ENCODE assay signal across 29 cellular contexts in genomic region chr12:13095266-13095995, GRCh38. TPM values are rescaled to one million over a fixed set of nuclear protein-coding genes. Genes with fewer than 3 reads are reported as not detected.
A peak's percentile ranks its signal among the peaks of the same experiment; 100 is the strongest.
DNase-seq lines count a peak whose midpoint lies in the region; ATAC-seq, FAIRE-seq and TF ChIP-seq lines count a peak whose summit lies in the region.
"Had no signal": no experiment of that assay in that cellular context is flagged by ENCODE, and none has a peak within 500 bp of the region (broad histone marks: within the 10 kb centered on the region; RNA-seq: fewer than 3 reads in every experiment).

No MANE protein-coding gene starts in this region.

- H3K9ac ChIP-seq in mesenchymal stem cell (ENCODE audit: low read length), result no peak overlapping the region

- H3K4me1 ChIP-seq in A549, result peaks cover 52% of the 10 kb centered on the region
- H3K4me1 ChIP-seq in mesenchymal stem cell (ENCODE audit: control insufficient read depth, insufficient read depth, low read depth, low read length), result peaks cover 17% of the 10 kb centered on the region
- H3K4me1 ChIP-seq in prostate gland (replicated peaks), result peaks cover 10% of the 10 kb centered on the region

- H4K91ac ChIP-seq in mesenchymal stem cell (ENCODE audit: low read length), result no peak overlapping the region

- no peak overlapping the region for H3K14ac ChIP-seq in mesenchymal stem cell (ENCODE audit: low read length in 2 of 2)

- TF ChIP-seq POLR2A in A549 (IDR thresholded peaks at IDR 0.05; ENCODE audit: low read length), result no peak
- TF ChIP-seq POLR2A in prostate gland (IDR thresholded peaks at IDR 0.05), result no peak

- H3K27ac ChIP-seq in A549 (peak overlapping the region in 1 of 2 experiments; percentile 34; a peak in 3 of 6 replicates), mesenchymal stem cell (ENCODE audit: low read length, poor library complexity, severe bottlenecking) (peak overlapping the region; percentile 33), prostate gland (no peak overlapping the region)
- H3K27ac ChIP-seq: SK-N-MC had no signal

- H2BK120ac ChIP-seq in mesenchymal stem cell (ENCODE audit: low read depth, low read length), result no peak overlapping the region

- FAIRE-seq in A549 (lab: Jason Lieb, UNC), result no peak
- FAIRE-seq: keratinocyte had no signal

- ATAC-seq in A549, result no peak
- ATAC-seq in GM19463 (IDR thresholded peaks at IDR 0.05; ENCODE audit: unreplicated experiment), result peak; percentile 58
- ATAC-seq in GM18867 (IDR thresholded peaks at IDR 0.05; ENCODE audit: unreplicated experiment), result no peak
- ATAC-seq: activated CD8-positive, alpha-beta T cell treated with anti-CD3 and anti-CD28 coated beads for 36 hours; Panc1 had no signal

- no peak overlapping the region for H2BK5ac ChIP-seq in mesenchymal stem cell (ENCODE audit: low read depth, low read length, poor library complexity, severe bottlenecking)

- H3K9me3 ChIP-seq in A549 (no peaks in the 10 kb centered on the region), mesenchymal stem cell (ENCODE audit: control insufficient read depth, low read length) (no peaks in the 10 kb centered on the region), prostate gland (no peaks in the 10 kb centered on the region)
- H3K9me3 ChIP-seq: thoracic aorta had no signal

- POLR2A ChIA-PET in A549 (lab: Yijun Ruan, JAX), result no interaction called here

- H2BK12ac ChIP-seq in mesenchymal stem cell (ENCODE audit: low read length in 2 of 2), result no peak overlapping the region

- no peak overlapping the region for H3K23ac ChIP-seq in mesenchymal stem cell (ENCODE audit: low read length in 2 of 2)

- H2AK5ac ChIP-seq in mesenchymal stem cell (ENCODE audit: low read length, severe bottlenecking), result no peak overlapping the region

- no peak overlapping the region for H4K8ac ChIP-seq in mesenchymal stem cell (ENCODE audit: low read length)

- H3K36me3 ChIP-seq in mesenchymal stem cell (ENCODE audit: control insufficient read depth in 1 of 2, insufficient read depth in 2 of 2, low read depth in 1 of 2, low read length in 2 of 2) (no peaks in the 10 kb centered on the region), prostate gland (no peaks in the 10 kb centered on the region)
- H3K36me3 ChIP-seq: thoracic aorta had no signal

- intact Hi-C loops in prostate gland (cut with DNase I), result loop anchor here (10.0 kb wide), 2 partner anchors 181 to 311 kb away; partner anchors contain the start of gene APOLD1

- H3K4me2 ChIP-seq in A549, result peak overlapping the region; percentile 52; the same call in 2 of the 3 replicates
- no peak overlapping the region for H3K4me2 ChIP-seq in mesenchymal stem cell (ENCODE audit: low read length, poor library complexity, severe bottlenecking)

- H3K18ac ChIP-seq in mesenchymal stem cell (ENCODE audit: low read depth in 1 of 2, low read length in 2 of 2), result no peak overlapping the region

- no peak overlapping the region for H3K4ac ChIP-seq in mesenchymal stem cell (ENCODE audit: low read depth in 1 of 2, low read length in 2 of 2)

- CTCF ChIA-PET in A549 (lab: Yijun Ruan, JAX), result interaction anchor here (0.7 to 3.0 kb wide), 8 partner anchors 8 to 180 kb away, joined by 3 to 37 read pairs (median 3); partner anchors contain the start of gene FAM234B

- WGBS in A549 (ENCODE audit: missing lambda C conversion rate), result 94% methylated on average over 8 of the region's 8 CpGs
- WGBS in mesenchymal stem cell, result 96% methylated on average over 8 of the region's 8 CpGs
- 89% methylated on average over 8 of the region's 8 CpGs for WGBS in prostate gland

- no peak for TF ChIP-seq RAD21 in A549 (conservative IDR thresholded peaks at IDR 0.05 in 1 of 2, IDR thresholded peaks at IDR 0.05 in 1 of 2)

- no peak overlapping the region for H2BK15ac ChIP-seq in mesenchymal stem cell (ENCODE audit: low read depth, poor library complexity, severe bottlenecking)

- H3K4me3 ChIP-seq in A549, result no peak overlapping the region
- H3K4me3 ChIP-seq in mesenchymal stem cell (ENCODE audit: insufficient read depth in 1 of 2, low read depth in 1 of 2, low read length in 2 of 2), result no peak overlapping the region
- H3K4me3 ChIP-seq in prostate gland, result no peak overlapping the region
- H3K4me3 ChIP-seq: lung, SK-N-MC, skin epidermis, thoracic aorta had no signal

- no peak for TF ChIP-seq EP300 in A549 (IDR thresholded peaks at IDR 0.05)

- H3K79me1 ChIP-seq in mesenchymal stem cell (replicated peaks; ENCODE audit: low read length, poor library complexity, severe bottlenecking), result no peaks in the 10 kb centered on the region

- no peak overlapping the region for H2AFZ ChIP-seq in mesenchymal stem cell (ENCODE audit: low read depth, low read length)

- TF ChIP-seq CTCF in A549 (IDR thresholded peaks at IDR 0.05) (no peak), prostate gland (IDR thresholded peaks at IDR 0.05) (no peak)

- DNase-seq in A549 (ENCODE audit: low read depth in 1 of 2, low spot score in 1 of 2) (no peak), NCI-H82 (lab: John Stamatoyannopoulos, UW) (peak; percentile 99), mesenchymal stem cell (no peak), prostate gland (ENCODE audit: low spot score) (no peak), SHP77 (lab: John Stamatoyannopoulos, UW) (no peak)
- DNase-seq in activated CD4-positive, alpha-beta T cell treated with anti-CD3 and anti-CD28 coated beads for 48 hours, result no peak
- DNase-seq: activated CD4-positive, CD25-positive, alpha-beta regulatory T cell; activated CD8-positive, alpha-beta T cell treated with anti-CD3 and anti-CD28 coated beads for 36 hours; activated gamma-delta T cell treated with Interleukin-2 at 50 U/mL for 16 hours; dermis blood vessel endothelial cell; DMS153; GOT3; hippocampal formation; KBM-7; naive B cell; NCI-H1092; NCI-H2081 treated with DMSO at 0.1 percent for 48 hours; NCI-H774; stimulated activated naive CD4-positive, alpha-beta T cell; T-helper 9 cell had no signal

- no peaks in the 10 kb centered on the region for H3K27me3 ChIP-seq in mesenchymal stem cell (ENCODE audit: control insufficient read depth in 1 of 2, insufficient read depth in 1 of 2, low read length in 2 of 2)
- no peaks in the 10 kb centered on the region for H3K27me3 ChIP-seq in prostate gland (replicated peaks; ENCODE audit: insufficient read depth)

TF ChIP-seq in A549, 52 proteins besides CTCF, POLR2A, EP300 and RAD21:
- TF ChIP-seq KDM5A (IDR thresholded peaks at IDR 0.05), result no peak
- TF ChIP-seq MAFK (IDR thresholded peaks at IDR 0.05; ENCODE audit: partially characterized antibody), result peak; percentile 78
- no peak for TF ChIP-seq BCL3 (IDR thresholded peaks at IDR 0.05)

RNA-seq across cellular contexts. Expression of gene GSG1, which starts 8.0 kb away (rescaled TPM):
- polyA plus RNA-seq in A549 (2011; rRNA removed), result not detected in 2 replicates
- polyA plus RNA-seq in A549 (2012; cell fraction: cytosol; rRNA removed), result 0.06 and 0.09 TPM in 2 replicates
- 0.07 and 0.10 TPM in 2 replicates for polyA plus RNA-seq in A549 (2012; cell fraction: nucleus; rRNA removed)
- 0.06 to 0.26 TPM (median 0.16 TPM) in 3 replicates for polyA plus RNA-seq in A549 (2017; fragmentation: RNase III; extraction: RNeasy Plus Mini Kit Qiagen cat#74134 plus additional on column Dnase treatment)
- polyA minus RNA-seq in A549 (2011; rRNA and poly(A)+ RNA removed), result 0.25 TPM in 1 of 2 replicates, not detected in the other
- 0.04 TPM for polyA plus RNA-seq in mesenchymal stem cell (2013, experiment 1 of 2)
- not detected for polyA plus RNA-seq in mesenchymal stem cell (2013, experiment 2 of 2)
- total RNA-seq in prostate gland, result 10 to 100 TPM in 1 of 2 donors, not detected in 1; 21.2 TPM
- total RNA-seq: activated CD8-positive, alpha-beta T cell treated with anti-CD3 and anti-CD28 coated beads for 36 hours; dermis blood vessel endothelial cell; lung; thoracic aorta had no signal
- polyA plus RNA-seq: CD14-positive monocyte, lung had no signal

RNA-seq across cellular contexts. Expression of gene FAM234B, which starts 51.2 kb away (rescaled TPM):
- 7.4 and 7.5 TPM in 2 replicates for polyA plus RNA-seq in A549 (2011; rRNA removed)
- polyA plus RNA-seq in A549 (2012; cell fraction: cytosol; rRNA removed), result 2.2 and 2.4 TPM in 2 replicates
- 2.8 and 3.5 TPM in 2 replicates for polyA plus RNA-seq in A549 (2012; cell fraction: nucleus; rRNA removed)
- 2.5 to 2.8 TPM (median 2.6 TPM) in 3 replicates for polyA plus RNA-seq in A549 (2017; fragmentation: RNase III; extraction: RNeasy Plus Mini Kit Qiagen cat#74134 plus additional on column Dnase treatment)
- 17.4 and 18.1 TPM in 2 replicates for polyA minus RNA-seq in A549 (2011; rRNA and poly(A)+ RNA removed)
- 2.3 TPM for polyA plus RNA-seq in mesenchymal stem cell (2013, experiment 1 of 2)
- polyA plus RNA-seq in mesenchymal stem cell (2013, experiment 2 of 2), result 2.5 TPM
- total RNA-seq in prostate gland, result 10 to 100 TPM; 14.7 to 24.3 TPM
